1 cellular context compared by ENCODE assay signal in the genomic region with DNA sequence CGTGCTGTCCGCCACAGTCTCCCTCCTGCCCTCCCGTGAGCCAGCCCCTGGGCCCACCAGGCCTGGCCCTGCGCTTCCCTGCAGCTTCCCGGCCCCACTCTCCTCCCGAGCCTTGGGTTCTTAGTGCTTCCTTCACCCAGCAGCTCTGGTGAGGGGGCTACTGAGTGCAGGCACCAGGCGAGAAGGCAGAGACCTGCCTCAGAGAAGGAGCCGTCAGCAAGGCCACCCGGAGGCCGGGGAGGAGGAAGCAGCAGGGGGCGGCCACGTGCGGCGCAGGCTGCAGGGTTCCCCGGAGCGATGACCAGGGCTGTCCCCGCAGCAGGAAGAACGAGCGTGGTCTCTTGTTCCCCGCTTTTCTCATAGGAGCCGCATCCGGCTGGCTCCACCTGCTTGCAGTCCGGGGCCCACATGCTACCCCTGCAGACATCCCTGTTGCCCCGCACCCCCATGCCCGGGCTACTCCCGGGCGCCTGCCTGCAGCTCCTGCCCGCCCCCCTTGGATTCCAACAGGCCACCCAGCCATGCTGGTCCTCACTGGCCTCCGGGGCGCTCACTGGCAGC.
A peak's percentile ranks its signal among the peaks of the same experiment; 100 is the strongest.
TF ChIP-seq lines count a peak whose summit lies in the region.

No MANE protein-coding gene starts in this region.

TF ChIP-seq in HepG2, 621 proteins besides CTCF, POLR2A, EP300 and RAD21 (continued from another document and continues in another):
- TF ChIP-seq, protein P1, sequence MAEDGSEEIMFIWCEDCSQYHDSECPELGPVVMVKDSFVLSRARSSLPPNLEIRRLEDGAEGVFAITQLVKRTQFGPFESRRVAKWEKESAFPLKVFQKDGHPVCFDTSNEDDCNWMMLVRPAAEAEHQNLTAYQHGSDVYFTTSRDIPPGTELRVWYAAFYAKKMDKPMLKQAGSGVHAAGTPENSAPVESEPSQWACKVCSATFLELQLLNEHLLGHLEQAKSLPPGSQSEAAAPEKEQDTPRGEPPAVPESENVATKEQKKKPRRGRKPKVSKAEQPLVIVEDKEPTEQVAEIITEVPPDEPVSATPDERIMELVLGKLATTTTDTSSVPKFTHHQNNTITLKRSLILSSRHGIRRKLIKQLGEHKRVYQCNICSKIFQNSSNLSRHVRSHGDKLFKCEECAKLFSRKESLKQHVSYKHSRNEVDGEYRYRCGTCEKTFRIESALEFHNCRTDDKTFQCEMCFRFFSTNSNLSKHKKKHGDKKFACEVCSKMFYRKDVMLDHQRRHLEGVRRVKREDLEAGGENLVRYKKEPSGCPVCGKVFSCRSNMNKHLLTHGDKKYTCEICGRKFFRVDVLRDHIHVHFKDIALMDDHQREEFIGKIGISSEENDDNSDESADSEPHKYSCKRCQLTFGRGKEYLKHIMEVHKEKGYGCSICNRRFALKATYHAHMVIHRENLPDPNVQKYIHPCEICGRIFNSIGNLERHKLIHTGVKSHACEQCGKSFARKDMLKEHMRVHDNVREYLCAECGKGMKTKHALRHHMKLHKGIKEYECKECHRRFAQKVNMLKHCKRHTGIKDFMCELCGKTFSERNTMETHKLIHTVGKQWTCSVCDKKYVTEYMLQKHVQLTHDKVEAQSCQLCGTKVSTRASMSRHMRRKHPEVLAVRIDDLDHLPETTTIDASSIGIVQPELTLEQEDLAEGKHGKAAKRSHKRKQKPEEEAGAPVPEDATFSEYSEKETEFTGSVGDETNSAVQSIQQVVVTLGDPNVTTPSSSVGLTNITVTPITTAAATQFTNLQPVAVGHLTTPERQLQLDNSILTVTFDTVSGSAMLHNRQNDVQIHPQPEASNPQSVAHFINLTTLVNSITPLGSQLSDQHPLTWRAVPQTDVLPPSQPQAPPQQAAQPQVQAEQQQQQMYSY (CRISPR knock-in tag; IDR thresholded peaks at IDR 0.05) = 0 out of 2 replicates have a peak, but pooled peaks have one; percentile 45
- TF ChIP-seq SNAI1 (CRISPR knock-in tag; IDR thresholded peaks at IDR 0.05; ENCODE audit: borderline replicate concordance) (0 out of 2 replicates have a peak, but pooled peaks have one; percentile 69), ZNF337 (CRISPR knock-in tag; IDR thresholded peaks at IDR 0.05; ENCODE audit: borderline replicate concordance, low read depth) (no peak), ONECUT2 (CRISPR knock-in tag; IDR thresholded peaks at IDR 0.05) (no peak), DNMT1 (CRISPR knock-in tag; IDR thresholded peaks at IDR 0.05) (no peak), ZFP36 (IDR thresholded peaks at IDR 0.05; ENCODE audit: borderline replicate concordance, low read depth, low read length, partially characterized antibody) (no peak), DR1 (CRISPR knock-in tag; IDR thresholded peaks at IDR 0.05) (no peak), ZNF672 (CRISPR knock-in tag; IDR thresholded peaks at IDR 0.05) (no peak), ETV5 (CRISPR knock-in tag; IDR thresholded peaks at IDR 0.05; ENCODE audit: borderline replicate concordance) (peak; percentile 82), NR3C1 (CRISPR knock-in tag; IDR thresholded peaks at IDR 0.05) (no peak), U2AF2 (IDR thresholded peaks at IDR 0.05; ENCODE audit: low read depth, low read length) (no peak), MAFG (CRISPR knock-in tag; IDR thresholded peaks at IDR 0.05) (no peak), ZNF33A (CRISPR knock-in tag; IDR thresholded peaks at IDR 0.05; ENCODE audit: borderline replicate concordance) (no peak), ZNF562 (CRISPR knock-in tag; IDR thresholded peaks at IDR 0.05; ENCODE audit: borderline replicate concordance) (peak; percentile 50; the same call in 1 of the 2 replicates), SOX6 (IDR thresholded peaks at IDR 0.05) (no peak), SOX6 (CRISPR knock-in tag; IDR thresholded peaks at IDR 0.05) (no peak), ZNF75D (CRISPR knock-in tag; IDR thresholded peaks at IDR 0.05; ENCODE audit: borderline replicate concordance) (no peak), ATAD3A (CRISPR knock-in tag; IDR thresholded peaks at IDR 0.05) (no peak), ZNF160 (CRISPR knock-in tag; IDR thresholded peaks at IDR 0.05) (0 out of 2 replicates have a peak, but pooled peaks have one; percentile 49), TEAD3 (CRISPR knock-in tag; optimal IDR thresholded peaks at IDR 0.05; ENCODE audit: borderline replicate concordance) (peak; percentile 60), TOE1 (CRISPR knock-in tag; IDR thresholded peaks at IDR 0.05) (no peak), ZNF235 (CRISPR knock-in tag; IDR thresholded peaks at IDR 0.05; ENCODE audit: borderline replicate concordance) (no peak), ZNF138 (CRISPR knock-in tag; IDR thresholded peaks at IDR 0.05; ENCODE audit: low read depth) (peak; percentile 80; the same call in 1 of the 2 replicates), NFIC (IDR thresholded peaks at IDR 0.05; ENCODE audit: low read length) (no peak), KMT2B (CRISPR knock-in tag; IDR thresholded peaks at IDR 0.05) (0 out of 2 replicates have a peak, but pooled peaks have one; percentile 29), ZNF558 (CRISPR knock-in tag; IDR thresholded peaks at IDR 0.05; ENCODE audit: borderline replicate concordance) (peak; percentile 77; the same call in 1 of the 2 replicates), REPIN1 (CRISPR knock-in tag; IDR thresholded peaks at IDR 0.05; ENCODE audit: borderline replicate concordance, low read depth) (peak; percentile 74; the same call in 1 of the 2 replicates), STAG1 (CRISPR knock-in tag; IDR thresholded peaks at IDR 0.05) (peak; percentile 39), RAD51 (IDR thresholded peaks at IDR 0.05; ENCODE audit: borderline replicate concordance) (no peak), SMAD9 (CRISPR knock-in tag; IDR thresholded peaks at IDR 0.05) (0 out of 2 replicates have a peak, but pooled peaks have one; percentile 82), ZNF326 (CRISPR knock-in tag; IDR thresholded peaks at IDR 0.05; ENCODE audit: borderline replicate concordance) (no peak), SMYD3 (CRISPR knock-in tag; IDR thresholded peaks at IDR 0.05) (no peak; the same call in 1 of the 2 replicates)
- TF ChIP-seq, protein P2, sequence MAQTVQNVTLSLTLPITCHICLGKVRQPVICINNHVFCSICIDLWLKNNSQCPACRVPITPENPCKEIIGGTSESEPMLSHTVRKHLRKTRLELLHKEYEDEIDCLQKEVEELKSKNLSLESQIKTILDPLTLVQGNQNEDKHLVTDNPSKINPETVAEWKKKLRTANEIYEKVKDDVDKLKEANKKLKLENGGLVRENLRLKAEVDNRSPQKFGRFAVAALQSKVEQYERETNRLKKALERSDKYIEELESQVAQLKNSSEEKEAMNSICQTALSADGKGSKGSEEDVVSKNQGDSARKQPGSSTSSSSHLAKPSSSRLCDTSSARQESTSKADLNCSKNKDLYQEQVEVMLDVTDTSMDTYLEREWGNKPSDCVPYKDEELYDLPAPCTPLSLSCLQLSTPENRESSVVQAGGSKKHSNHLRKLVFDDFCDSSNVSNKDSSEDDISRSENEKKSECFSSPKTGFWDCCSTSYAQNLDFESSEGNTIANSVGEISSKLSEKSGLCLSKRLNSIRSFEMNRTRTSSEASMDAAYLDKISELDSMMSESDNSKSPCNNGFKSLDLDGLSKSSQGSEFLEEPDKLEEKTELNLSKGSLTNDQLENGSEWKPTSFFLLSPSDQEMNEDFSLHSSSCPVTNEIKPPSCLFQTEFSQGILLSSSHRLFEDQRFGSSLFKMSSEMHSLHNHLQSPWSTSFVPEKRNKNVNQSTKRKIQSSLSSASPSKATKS (CRISPR knock-in tag; IDR thresholded peaks at IDR 0.05) = no peak
- TF ChIP-seq, protein P3, sequence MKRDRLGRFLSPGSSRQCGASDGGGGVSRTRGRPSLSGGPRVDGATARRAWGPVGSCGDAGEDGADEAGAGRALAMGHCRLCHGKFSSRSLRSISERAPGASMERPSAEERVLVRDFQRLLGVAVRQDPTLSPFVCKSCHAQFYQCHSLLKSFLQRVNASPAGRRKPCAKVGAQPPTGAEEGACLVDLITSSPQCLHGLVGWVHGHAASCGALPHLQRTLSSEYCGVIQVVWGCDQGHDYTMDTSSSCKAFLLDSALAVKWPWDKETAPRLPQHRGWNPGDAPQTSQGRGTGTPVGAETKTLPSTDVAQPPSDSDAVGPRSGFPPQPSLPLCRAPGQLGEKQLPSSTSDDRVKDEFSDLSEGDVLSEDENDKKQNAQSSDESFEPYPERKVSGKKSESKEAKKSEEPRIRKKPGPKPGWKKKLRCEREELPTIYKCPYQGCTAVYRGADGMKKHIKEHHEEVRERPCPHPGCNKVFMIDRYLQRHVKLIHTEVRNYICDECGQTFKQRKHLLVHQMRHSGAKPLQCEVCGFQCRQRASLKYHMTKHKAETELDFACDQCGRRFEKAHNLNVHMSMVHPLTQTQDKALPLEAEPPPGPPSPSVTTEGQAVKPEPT (CRISPR knock-in tag; IDR thresholded peaks at IDR 0.05; ENCODE audit: low read depth) = peak; percentile 75
- TF ChIP-seq, protein P4, sequence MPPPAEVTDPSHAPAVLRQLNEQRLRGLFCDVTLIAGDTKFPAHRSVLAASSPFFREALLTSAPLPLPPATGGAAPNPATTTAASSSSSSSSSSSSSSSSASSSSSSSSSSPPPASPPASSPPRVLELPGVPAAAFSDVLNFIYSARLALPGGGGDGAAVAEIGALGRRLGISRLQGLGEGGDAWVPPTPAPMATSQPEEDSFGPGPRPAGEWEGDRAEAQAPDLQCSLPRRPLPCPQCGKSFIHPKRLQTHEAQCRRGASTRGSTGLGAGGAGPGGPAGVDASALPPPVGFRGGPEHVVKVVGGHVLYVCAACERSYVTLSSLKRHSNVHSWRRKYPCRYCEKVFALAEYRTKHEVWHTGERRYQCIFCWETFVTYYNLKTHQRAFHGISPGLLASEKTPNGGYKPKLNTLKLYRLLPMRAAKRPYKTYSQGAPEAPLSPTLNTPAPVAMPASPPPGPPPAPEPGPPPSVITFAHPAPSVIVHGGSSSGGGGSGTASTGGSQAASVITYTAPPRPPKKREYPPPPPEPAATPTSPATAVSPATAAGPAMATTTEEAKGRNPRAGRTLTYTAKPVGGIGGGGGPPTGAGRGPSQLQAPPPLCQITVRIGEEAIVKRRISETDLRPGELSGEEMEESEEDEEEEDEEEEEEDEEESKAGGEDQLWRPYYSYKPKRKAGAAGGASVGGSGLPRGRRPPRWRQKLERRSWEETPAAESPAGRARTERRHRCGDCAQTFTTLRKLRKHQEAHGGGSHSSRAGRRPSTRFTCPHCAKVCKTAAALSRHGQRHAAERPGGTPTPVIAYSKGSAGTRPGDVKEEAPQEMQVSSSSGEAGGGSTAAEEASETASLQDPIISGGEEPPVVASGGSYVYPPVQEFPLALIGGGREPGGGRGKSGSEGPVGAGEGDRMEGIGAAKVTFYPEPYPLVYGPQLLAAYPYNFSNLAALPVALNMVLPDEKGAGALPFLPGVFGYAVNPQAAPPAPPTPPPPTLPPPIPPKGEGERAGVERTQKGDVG (CRISPR knock-in tag; IDR thresholded peaks at IDR 0.05; ENCODE audit: borderline replicate concordance) = peak; percentile 85; the same call in 1 of the 2 replicates
- TF ChIP-seq, protein P5, sequence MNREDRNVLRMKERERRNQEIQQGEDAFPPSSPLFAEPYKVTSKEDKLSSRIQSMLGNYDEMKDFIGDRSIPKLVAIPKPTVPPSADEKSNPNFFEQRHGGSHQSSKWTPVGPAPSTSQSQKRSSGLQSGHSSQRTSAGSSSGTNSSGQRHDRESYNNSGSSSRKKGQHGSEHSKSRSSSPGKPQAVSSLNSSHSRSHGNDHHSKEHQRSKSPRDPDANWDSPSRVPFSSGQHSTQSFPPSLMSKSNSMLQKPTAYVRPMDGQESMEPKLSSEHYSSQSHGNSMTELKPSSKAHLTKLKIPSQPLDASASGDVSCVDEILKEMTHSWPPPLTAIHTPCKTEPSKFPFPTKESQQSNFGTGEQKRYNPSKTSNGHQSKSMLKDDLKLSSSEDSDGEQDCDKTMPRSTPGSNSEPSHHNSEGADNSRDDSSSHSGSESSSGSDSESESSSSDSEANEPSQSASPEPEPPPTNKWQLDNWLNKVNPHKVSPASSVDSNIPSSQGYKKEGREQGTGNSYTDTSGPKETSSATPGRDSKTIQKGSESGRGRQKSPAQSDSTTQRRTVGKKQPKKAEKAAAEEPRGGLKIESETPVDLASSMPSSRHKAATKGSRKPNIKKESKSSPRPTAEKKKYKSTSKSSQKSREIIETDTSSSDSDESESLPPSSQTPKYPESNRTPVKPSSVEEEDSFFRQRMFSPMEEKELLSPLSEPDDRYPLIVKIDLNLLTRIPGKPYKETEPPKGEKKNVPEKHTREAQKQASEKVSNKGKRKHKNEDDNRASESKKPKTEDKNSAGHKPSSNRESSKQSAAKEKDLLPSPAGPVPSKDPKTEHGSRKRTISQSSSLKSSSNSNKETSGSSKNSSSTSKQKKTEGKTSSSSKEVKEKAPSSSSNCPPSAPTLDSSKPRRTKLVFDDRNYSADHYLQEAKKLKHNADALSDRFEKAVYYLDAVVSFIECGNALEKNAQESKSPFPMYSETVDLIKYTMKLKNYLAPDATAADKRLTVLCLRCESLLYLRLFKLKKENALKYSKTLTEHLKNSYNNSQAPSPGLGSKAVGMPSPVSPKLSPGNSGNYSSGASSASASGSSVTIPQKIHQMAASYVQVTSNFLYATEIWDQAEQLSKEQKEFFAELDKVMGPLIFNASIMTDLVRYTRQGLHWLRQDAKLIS (CRISPR knock-in tag; IDR thresholded peaks at IDR 0.05) = no peak
- TF ChIP-seq, protein P6, sequence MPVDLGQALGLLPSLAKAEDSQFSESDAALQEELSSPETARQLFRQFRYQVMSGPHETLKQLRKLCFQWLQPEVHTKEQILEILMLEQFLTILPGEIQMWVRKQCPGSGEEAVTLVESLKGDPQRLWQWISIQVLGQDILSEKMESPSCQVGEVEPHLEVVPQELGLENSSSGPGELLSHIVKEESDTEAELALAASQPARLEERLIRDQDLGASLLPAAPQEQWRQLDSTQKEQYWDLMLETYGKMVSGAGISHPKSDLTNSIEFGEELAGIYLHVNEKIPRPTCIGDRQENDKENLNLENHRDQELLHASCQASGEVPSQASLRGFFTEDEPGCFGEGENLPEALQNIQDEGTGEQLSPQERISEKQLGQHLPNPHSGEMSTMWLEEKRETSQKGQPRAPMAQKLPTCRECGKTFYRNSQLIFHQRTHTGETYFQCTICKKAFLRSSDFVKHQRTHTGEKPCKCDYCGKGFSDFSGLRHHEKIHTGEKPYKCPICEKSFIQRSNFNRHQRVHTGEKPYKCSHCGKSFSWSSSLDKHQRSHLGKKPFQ (CRISPR knock-in tag; IDR thresholded peaks at IDR 0.05; ENCODE audit: insufficient replicate concordance) = peak; percentile 84
